Comparison of ENCODE assay signal across 1 cellular context in genomic region chr21:14878971-14879370, GRCh38.
TF ChIP-seq lines count a peak whose summit lies in the region.

No MANE protein-coding gene starts in this region.

TF ChIP-seq in HepG2, 621 proteins besides CTCF, POLR2A, EP300 and RAD21 (continued from another document and continues in another):
- TF ChIP-seq REST (IDR thresholded peaks at IDR 0.05; ENCODE audit: borderline replicate concordance in 1 of 2, low read depth in 1 of 2, low read length in 2 of 2) (no peak), CSRNP2 (CRISPR knock-in tag; conservative IDR thresholded peaks at IDR 0.05; ENCODE audit: low read depth) (no peak), ZNF687 (CRISPR knock-in tag; IDR thresholded peaks at IDR 0.05) (no peak), CREB1 (IDR thresholded peaks at IDR 0.05) (no peak), CREB1 (CRISPR knock-in tag; IDR thresholded peaks at IDR 0.05) (no peak), RNF2 (conservative IDR thresholded peaks at IDR 0.05; ENCODE audit: low read depth) (no peak), BORCS8-MEF2B (CRISPR knock-in tag; IDR thresholded peaks at IDR 0.05) (no peak), KDM1A (CRISPR knock-in tag; IDR thresholded peaks at IDR 0.05) (0 out of 2 replicates have a peak, but pooled peaks have one; percentile 17), MIXL1 (CRISPR knock-in tag; IDR thresholded peaks at IDR 0.05) (peak; percentile 82), CENPX (CRISPR knock-in tag; IDR thresholded peaks at IDR 0.05) (no peak), ZNF224 (CRISPR knock-in tag; IDR thresholded peaks at IDR 0.05) (no peak), ZNF598 (CRISPR knock-in tag; IDR thresholded peaks at IDR 0.05; ENCODE audit: borderline replicate concordance) (no peak), SMAD9 (CRISPR knock-in tag; IDR thresholded peaks at IDR 0.05) (no peak), GRHL1 (CRISPR knock-in tag; conservative IDR thresholded peaks at IDR 0.05) (no peak), ZGPAT (CRISPR knock-in tag; IDR thresholded peaks at IDR 0.05) (peak; percentile 82), ZIK1 (CRISPR knock-in tag; IDR thresholded peaks at IDR 0.05; ENCODE audit: borderline replicate concordance, low read depth) (no peak), SUZ12 (IDR thresholded peaks at IDR 0.05; ENCODE audit: low read depth, low read length) (no peak), DMTF1 (CRISPR knock-in tag; IDR thresholded peaks at IDR 0.05) (no peak), RNF219 (CRISPR knock-in tag; IDR thresholded peaks at IDR 0.05) (no peak), GFI1 (CRISPR knock-in tag; IDR thresholded peaks at IDR 0.05; ENCODE audit: borderline replicate concordance) (no peak), ZHX1 (CRISPR knock-in tag; IDR thresholded peaks at IDR 0.05; ENCODE audit: low read depth) (no peak), SKIL (CRISPR knock-in tag; IDR thresholded peaks at IDR 0.05; ENCODE audit: borderline replicate concordance) (peak; percentile 21; the same call in 1 of the 2 replicates), SRSF1 (optimal IDR thresholded peaks at IDR 0.05; ENCODE audit: low read depth, low read length) (no peak), ZNF552 (CRISPR knock-in tag; IDR thresholded peaks at IDR 0.05; ENCODE audit: borderline replicate concordance) (no peak), ZNF337 (CRISPR knock-in tag; IDR thresholded peaks at IDR 0.05; ENCODE audit: borderline replicate concordance, low read depth) (no peak), ZNF251 (CRISPR knock-in tag; IDR thresholded peaks at IDR 0.05) (no peak), ZNF7 (CRISPR knock-in tag; IDR thresholded peaks at IDR 0.05) (no peak), HDAC6 (IDR thresholded peaks at IDR 0.05; ENCODE audit: low read depth, low read length) (no peak), ONECUT2 (CRISPR knock-in tag; IDR thresholded peaks at IDR 0.05) (peak; percentile 82; the same call in 1 of the 2 replicates), TOPORS (CRISPR knock-in tag; IDR thresholded peaks at IDR 0.05) (no peak), HOXA9 (CRISPR knock-in tag; IDR thresholded peaks at IDR 0.05; ENCODE audit: borderline replicate concordance) (no peak), ZNF564 (CRISPR knock-in tag; IDR thresholded peaks at IDR 0.05) (no peak), CAMTA2 (CRISPR knock-in tag; IDR thresholded peaks at IDR 0.05; ENCODE audit: borderline replicate concordance) (no peak), ZNF709 (CRISPR knock-in tag; IDR thresholded peaks at IDR 0.05) (no peak), PHF20 (CRISPR knock-in tag; IDR thresholded peaks at IDR 0.05) (no peak), REL (CRISPR knock-in tag; conservative IDR thresholded peaks at IDR 0.05) (no peak)
